ENCODE assay signal across 1 cellular context in the genomic region with DNA sequence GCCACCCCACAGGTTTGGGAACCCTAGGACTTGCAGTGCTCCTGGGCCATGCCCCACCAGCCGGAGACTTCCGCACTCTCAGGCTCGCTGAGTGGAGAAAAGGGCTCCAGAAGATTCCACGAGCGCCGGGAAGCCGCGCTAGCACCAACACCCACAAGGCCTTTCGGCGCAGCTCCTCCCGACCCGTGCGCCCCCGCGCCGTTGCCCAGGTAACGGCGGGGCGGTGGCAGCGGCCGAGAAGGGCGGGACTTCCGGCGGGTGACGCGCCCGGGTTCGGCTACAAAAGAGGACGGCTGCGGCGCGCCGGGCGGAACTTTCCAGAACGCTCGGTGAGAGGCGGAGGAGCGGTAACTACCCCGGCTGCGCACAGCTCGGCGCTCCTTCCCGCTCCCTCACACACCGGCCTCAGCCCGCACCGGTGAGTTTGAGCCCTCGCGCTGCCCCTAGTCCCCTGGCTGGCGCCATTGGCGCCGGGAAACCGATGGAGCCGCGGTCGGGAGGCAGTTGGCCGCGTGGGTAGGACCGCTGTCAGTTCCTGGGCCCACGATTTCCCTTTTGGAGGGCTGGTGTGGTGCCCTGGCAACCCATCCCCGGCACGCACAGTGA.
A peak's percentile ranks its signal among the peaks of the same experiment; 100 is the strongest.
TF ChIP-seq lines count a peak whose summit lies in the region.

A gene (plus strand): TSS at position 308 of the 606 bp plus-strand sequence. CDS start 1,212 bp downstream, outside the sequence.

TF ChIP-seq in K562, 482 proteins besides CTCF, POLR2A, EP300 and RAD21 (continued from another document and continues in another):
- no peak for TF ChIP-seq ZFPM2 (CRISPR knock-in tag; IDR thresholded peaks at IDR 0.05)
- no peak for TF ChIP-seq JUNB (CRISPR knock-in tag; conservative IDR thresholded peaks at IDR 0.05)
- TF ChIP-seq RFX7 (CRISPR knock-in tag; IDR thresholded peaks at IDR 0.05) = no peak
- TF ChIP-seq, protein P1, sequence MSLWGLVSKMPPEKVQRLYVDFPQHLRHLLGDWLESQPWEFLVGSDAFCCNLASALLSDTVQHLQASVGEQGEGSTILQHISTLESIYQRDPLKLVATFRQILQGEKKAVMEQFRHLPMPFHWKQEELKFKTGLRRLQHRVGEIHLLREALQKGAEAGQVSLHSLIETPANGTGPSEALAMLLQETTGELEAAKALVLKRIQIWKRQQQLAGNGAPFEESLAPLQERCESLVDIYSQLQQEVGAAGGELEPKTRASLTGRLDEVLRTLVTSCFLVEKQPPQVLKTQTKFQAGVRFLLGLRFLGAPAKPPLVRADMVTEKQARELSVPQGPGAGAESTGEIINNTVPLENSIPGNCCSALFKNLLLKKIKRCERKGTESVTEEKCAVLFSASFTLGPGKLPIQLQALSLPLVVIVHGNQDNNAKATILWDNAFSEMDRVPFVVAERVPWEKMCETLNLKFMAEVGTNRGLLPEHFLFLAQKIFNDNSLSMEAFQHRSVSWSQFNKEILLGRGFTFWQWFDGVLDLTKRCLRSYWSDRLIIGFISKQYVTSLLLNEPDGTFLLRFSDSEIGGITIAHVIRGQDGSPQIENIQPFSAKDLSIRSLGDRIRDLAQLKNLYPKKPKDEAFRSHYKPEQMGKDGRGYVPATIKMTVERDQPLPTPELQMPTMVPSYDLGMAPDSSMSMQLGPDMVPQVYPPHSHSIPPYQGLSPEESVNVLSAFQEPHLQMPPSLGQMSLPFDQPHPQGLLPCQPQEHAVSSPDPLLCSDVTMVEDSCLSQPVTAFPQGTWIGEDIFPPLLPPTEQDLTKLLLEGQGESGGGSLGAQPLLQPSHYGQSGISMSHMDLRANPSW (CRISPR knock-in tag; IDR thresholded peaks at IDR 0.05) = no peak
- TF ChIP-seq ZNF644 (tag; IDR thresholded peaks at IDR 0.05; ENCODE audit: low read depth) = no peak
- no peak; the same call in 1 of the 2 replicates for TF ChIP-seq SMAD4 (CRISPR knock-in tag; conservative IDR thresholded peaks at IDR 0.05)
- peak; percentile 86 for TF ChIP-seq TAF1 (IDR thresholded peaks at IDR 0.05; ENCODE audit: control insufficient read depth, extremely low read depth, insufficient read depth, low read length, severe bottlenecking)
- 0 out of 2 replicates have a peak, but pooled peaks have one; percentile 42 for TF ChIP-seq SRSF1 (IDR thresholded peaks at IDR 0.05; ENCODE audit: low read depth, low read length)
- TF ChIP-seq ZNF695 (CRISPR knock-in tag; IDR thresholded peaks at IDR 0.05) = no peak
- TF ChIP-seq, protein P2, sequence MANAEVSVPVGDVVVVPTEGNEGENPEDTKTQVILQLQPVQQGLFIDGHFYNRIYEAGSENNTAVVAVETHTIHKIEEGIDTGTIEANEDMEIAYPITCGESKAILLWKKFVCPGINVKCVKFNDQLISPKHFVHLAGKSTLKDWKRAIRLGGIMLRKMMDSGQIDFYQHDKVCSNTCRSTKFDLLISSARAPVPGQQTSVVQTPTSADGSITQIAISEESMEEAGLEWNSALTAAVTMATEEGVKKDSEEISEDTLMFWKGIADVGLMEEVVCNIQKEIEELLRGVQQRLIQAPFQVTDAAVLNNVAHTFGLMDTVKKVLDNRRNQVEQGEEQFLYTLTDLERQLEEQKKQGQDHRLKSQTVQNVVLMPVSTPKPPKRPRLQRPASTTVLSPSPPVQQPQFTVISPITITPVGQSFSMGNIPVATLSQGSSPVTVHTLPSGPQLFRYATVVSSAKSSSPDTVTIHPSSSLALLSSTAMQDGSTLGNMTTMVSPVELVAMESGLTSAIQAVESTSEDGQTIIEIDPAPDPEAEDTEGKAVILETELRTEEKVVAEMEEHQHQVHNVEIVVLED (CRISPR knock-in tag; IDR thresholded peaks at IDR 0.05) = no peak
- no peak for TF ChIP-seq ZNF175 (CRISPR knock-in tag; IDR thresholded peaks at IDR 0.05; ENCODE audit: low read depth)
- TF ChIP-seq POLR2G (IDR thresholded peaks at IDR 0.05; ENCODE audit: low read depth, low read length) = peak; percentile 100
- 0 out of 2 replicates have a peak, but pooled peaks have one; percentile 46 for TF ChIP-seq SAFB (IDR thresholded peaks at IDR 0.05; ENCODE audit: borderline replicate concordance, low read depth, low read length)
- TF ChIP-seq ZBTB7A (IDR thresholded peaks at IDR 0.05; ENCODE audit: borderline replicate concordance, control insufficient read depth, low read depth, low read length) = no peak
- peak; percentile 96 for TF ChIP-seq PRPF4 (IDR thresholded peaks at IDR 0.05; ENCODE audit: insufficient read depth, low read depth, low read length, poor library complexity, severe bottlenecking)
- no peak for TF ChIP-seq SMARCE1 (IDR thresholded peaks at IDR 0.05)
- no peak for TF ChIP-seq ZNF785 (CRISPR knock-in tag; IDR thresholded peaks at IDR 0.05)
- TF ChIP-seq, protein P3, sequence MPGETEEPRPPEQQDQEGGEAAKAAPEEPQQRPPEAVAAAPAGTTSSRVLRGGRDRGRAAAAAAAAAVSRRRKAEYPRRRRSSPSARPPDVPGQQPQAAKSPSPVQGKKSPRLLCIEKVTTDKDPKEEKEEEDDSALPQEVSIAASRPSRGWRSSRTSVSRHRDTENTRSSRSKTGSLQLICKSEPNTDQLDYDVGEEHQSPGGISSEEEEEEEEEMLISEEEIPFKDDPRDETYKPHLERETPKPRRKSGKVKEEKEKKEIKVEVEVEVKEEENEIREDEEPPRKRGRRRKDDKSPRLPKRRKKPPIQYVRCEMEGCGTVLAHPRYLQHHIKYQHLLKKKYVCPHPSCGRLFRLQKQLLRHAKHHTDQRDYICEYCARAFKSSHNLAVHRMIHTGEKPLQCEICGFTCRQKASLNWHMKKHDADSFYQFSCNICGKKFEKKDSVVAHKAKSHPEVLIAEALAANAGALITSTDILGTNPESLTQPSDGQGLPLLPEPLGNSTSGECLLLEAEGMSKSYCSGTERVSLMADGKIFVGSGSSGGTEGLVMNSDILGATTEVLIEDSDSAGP (CRISPR knock-in tag; IDR thresholded peaks at IDR 0.05) = no peak
- no peak for TF ChIP-seq ZNF583 (CRISPR knock-in tag; IDR thresholded peaks at IDR 0.05)
- no peak for TF ChIP-seq HDAC2 (IDR thresholded peaks at IDR 0.05)
- TF ChIP-seq ZNF217 (CRISPR knock-in tag; IDR thresholded peaks at IDR 0.05) = no peak
- no peak for TF ChIP-seq SIRT6 (IDR thresholded peaks at IDR 0.05; ENCODE audit: low read depth, low read length)
- TF ChIP-seq PHF8 (IDR thresholded peaks at IDR 0.05; ENCODE audit: borderline replicate concordance, low read length) = peak; percentile 95
- no peak for TF ChIP-seq BCL6 (CRISPR knock-in tag; IDR thresholded peaks at IDR 0.05)
- TF ChIP-seq MECOM (CRISPR knock-in tag; IDR thresholded peaks at IDR 0.05) = no peak
- no peak for TF ChIP-seq U2AF2 (optimal IDR thresholded peaks at IDR 0.05; ENCODE audit: low read depth, low read length)
- TF ChIP-seq PML (IDR thresholded peaks at IDR 0.05; ENCODE audit: low read length) = peak; percentile 89
- TF ChIP-seq HDAC8 (tag; IDR thresholded peaks at IDR 0.05) = no peak
- no peak for TF ChIP-seq MCM3 (IDR thresholded peaks at IDR 0.05)
- no peak for TF ChIP-seq ZNF57 (CRISPR knock-in tag; IDR thresholded peaks at IDR 0.05)
- no peak; the same call in 1 of the 2 replicates for TF ChIP-seq XRCC5 (IDR thresholded peaks at IDR 0.05; ENCODE audit: low read depth, low read length)
- no peak for TF ChIP-seq ZBED1 (IDR thresholded peaks at IDR 0.05)
- TF ChIP-seq ZNF507 (tag; conservative IDR thresholded peaks at IDR 0.05) = no peak
- no peak; the same call in 1 of the 2 replicates for TF ChIP-seq SOX6 (IDR thresholded peaks at IDR 0.05)
- TF ChIP-seq ZNF384 (IDR thresholded peaks at IDR 0.05; ENCODE audit: low read depth, low read length) = no peak
- no peak for TF ChIP-seq ZNF253 (CRISPR knock-in tag; conservative IDR thresholded peaks at IDR 0.05)
- TF ChIP-seq ZNF551 (CRISPR knock-in tag; IDR thresholded peaks at IDR 0.05) = no peak
- TF ChIP-seq STAG1 (CRISPR knock-in tag; IDR thresholded peaks at IDR 0.05; ENCODE audit: borderline replicate concordance) = no peak
- TF ChIP-seq, protein P4, sequence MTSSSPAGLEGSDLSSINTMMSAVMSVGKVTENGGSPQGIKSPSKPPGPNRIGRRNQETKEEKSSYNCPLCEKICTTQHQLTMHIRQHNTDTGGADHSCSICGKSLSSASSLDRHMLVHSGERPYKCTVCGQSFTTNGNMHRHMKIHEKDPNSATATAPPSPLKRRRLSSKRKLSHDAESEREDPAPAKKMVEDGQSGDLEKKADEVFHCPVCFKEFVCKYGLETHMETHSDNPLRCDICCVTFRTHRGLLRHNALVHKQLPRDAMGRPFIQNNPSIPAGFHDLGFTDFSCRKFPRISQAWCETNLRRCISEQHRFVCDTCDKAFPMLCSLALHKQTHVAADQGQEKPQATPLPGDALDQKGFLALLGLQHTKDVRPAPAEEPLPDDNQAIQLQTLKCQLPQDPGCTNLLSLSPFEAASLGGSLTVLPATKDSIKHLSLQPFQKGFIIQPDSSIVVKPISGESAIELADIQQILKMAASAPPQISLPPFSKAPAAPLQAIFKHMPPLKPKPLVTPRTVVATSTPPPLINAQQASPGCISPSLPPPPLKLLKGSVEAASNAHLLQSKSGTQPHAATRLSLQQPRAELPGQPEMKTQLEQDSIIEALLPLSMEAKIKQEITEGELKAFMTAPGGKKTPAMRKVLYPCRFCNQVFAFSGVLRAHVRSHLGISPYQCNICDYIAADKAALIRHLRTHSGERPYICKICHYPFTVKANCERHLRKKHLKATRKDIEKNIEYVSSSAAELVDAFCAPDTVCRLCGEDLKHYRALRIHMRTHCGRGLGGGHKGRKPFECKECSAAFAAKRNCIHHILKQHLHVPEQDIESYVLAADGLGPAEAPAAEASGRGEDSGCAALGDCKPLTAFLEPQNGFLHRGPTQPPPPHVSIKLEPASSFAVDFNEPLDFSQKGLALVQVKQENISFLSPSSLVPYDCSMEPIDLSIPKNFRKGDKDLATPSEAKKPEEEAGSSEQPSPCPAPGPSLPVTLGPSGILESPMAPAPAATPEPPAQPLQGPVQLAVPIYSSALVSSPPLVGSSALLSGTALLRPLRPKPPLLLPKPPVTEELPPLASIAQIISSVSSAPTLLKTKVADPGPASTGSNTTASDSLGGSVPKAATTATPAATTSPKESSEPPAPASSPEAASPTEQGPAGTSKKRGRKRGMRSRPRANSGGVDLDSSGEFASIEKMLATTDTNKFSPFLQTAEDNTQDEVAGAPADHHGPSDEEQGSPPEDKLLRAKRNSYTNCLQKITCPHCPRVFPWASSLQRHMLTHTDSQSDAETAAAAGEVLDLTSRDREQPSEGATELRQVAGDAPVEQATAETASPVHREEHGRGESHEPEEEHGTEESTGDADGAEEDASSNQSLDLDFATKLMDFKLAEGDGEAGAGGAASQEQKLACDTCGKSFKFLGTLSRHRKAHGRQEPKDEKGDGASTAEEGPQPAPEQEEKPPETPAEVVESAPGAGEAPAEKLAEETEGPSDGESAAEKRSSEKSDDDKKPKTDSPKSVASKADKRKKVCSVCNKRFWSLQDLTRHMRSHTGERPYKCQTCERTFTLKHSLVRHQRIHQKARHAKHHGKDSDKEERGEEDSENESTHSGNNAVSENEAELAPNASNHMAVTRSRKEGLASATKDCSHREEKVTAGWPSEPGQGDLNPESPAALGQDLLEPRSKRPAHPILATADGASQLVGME (CRISPR knock-in tag; IDR thresholded peaks at IDR 0.05) = no peak
- no peak for TF ChIP-seq RBM17 (IDR thresholded peaks at IDR 0.05; ENCODE audit: borderline replicate concordance, low read depth, low read length)
- TF ChIP-seq BHLHE40 (IDR thresholded peaks at IDR 0.05; ENCODE audit: low read length) = peak; percentile 75
- TF ChIP-seq, protein P5, sequence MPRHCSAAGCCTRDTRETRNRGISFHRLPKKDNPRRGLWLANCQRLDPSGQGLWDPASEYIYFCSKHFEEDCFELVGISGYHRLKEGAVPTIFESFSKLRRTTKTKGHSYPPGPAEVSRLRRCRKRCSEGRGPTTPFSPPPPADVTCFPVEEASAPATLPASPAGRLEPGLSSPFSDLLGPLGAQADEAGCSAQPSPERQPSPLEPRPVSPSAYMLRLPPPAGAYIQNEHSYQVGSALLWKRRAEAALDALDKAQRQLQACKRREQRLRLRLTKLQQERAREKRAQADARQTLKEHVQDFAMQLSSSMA (CRISPR knock-in tag; IDR thresholded peaks at IDR 0.05) = no peak
- no peak for TF ChIP-seq ZC3H4 (CRISPR knock-in tag; IDR thresholded peaks at IDR 0.05; ENCODE audit: borderline replicate concordance)
- TF ChIP-seq MAZ (CRISPR knock-in tag; conservative IDR thresholded peaks at IDR 0.05 in 1 of 2, IDR thresholded peaks at IDR 0.05 in 1 of 2) = peak in 1 of 2 experiments; percentile 74; a peak in 2 of 4 replicates
- TF ChIP-seq CCNT2 (IDR thresholded peaks at IDR 0.05; ENCODE audit: borderline replicate concordance, extremely low read depth, insufficient read length, low read depth, low read length) = peak; percentile 72
- no peak for TF ChIP-seq SMARCB1 (IDR thresholded peaks at IDR 0.05; ENCODE audit: insufficient read length, low read depth)
- no peak for TF ChIP-seq ZNF589 (CRISPR knock-in tag; IDR thresholded peaks at IDR 0.05; ENCODE audit: low read depth)
- no peak for TF ChIP-seq ZNF347 (CRISPR knock-in tag; IDR thresholded peaks at IDR 0.05; ENCODE audit: low read depth)
- TF ChIP-seq NRF1 (conservative IDR thresholded peaks at IDR 0.05 in 1 of 2, IDR thresholded peaks at IDR 0.05 in 1 of 2) = peak; percentile 79 to 84; a peak in 3 of 4 replicates
- TF ChIP-seq, protein P6, sequence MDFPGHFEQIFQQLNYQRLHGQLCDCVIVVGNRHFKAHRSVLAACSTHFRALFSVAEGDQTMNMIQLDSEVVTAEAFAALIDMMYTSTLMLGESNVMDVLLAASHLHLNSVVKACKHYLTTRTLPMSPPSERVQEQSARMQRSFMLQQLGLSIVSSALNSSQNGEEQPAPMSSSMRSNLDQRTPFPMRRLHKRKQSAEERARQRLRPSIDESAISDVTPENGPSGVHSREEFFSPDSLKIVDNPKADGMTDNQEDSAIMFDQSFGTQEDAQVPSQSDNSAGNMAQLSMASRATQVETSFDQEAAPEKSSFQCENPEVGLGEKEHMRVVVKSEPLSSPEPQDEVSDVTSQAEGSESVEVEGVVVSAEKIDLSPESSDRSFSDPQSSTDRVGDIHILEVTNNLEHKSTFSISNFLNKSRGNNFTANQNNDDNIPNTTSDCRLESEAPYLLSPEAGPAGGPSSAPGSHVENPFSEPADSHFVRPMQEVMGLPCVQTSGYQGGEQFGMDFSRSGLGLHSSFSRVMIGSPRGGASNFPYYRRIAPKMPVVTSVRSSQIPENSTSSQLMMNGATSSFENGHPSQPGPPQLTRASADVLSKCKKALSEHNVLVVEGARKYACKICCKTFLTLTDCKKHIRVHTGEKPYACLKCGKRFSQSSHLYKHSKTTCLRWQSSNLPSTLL (IDR thresholded peaks at IDR 0.05) = no peak
- TF ChIP-seq NFIC (IDR thresholded peaks at IDR 0.05) = peak; percentile 26; the same call in 1 of the 2 replicates
- no peak for TF ChIP-seq ZNF174 (CRISPR knock-in tag; IDR thresholded peaks at IDR 0.05)
- TF ChIP-seq, protein P7, sequence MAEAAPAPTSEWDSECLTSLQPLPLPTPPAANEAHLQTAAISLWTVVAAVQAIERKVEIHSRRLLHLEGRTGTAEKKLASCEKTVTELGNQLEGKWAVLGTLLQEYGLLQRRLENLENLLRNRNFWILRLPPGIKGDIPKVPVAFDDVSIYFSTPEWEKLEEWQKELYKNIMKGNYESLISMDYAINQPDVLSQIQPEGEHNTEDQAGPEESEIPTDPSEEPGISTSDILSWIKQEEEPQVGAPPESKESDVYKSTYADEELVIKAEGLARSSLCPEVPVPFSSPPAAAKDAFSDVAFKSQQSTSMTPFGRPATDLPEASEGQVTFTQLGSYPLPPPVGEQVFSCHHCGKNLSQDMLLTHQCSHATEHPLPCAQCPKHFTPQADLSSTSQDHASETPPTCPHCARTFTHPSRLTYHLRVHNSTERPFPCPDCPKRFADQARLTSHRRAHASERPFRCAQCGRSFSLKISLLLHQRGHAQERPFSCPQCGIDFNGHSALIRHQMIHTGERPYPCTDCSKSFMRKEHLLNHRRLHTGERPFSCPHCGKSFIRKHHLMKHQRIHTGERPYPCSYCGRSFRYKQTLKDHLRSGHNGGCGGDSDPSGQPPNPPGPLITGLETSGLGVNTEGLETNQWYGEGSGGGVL (CRISPR knock-in tag; IDR thresholded peaks at IDR 0.05) = no peak
- TF ChIP-seq ZSCAN29 (IDR thresholded peaks at IDR 0.05) = no peak
- TF ChIP-seq ZNF717 (CRISPR knock-in tag; IDR thresholded peaks at IDR 0.05) = no peak
